ENCODE assay signal across 9 cellular contexts in the genomic region with DNA sequence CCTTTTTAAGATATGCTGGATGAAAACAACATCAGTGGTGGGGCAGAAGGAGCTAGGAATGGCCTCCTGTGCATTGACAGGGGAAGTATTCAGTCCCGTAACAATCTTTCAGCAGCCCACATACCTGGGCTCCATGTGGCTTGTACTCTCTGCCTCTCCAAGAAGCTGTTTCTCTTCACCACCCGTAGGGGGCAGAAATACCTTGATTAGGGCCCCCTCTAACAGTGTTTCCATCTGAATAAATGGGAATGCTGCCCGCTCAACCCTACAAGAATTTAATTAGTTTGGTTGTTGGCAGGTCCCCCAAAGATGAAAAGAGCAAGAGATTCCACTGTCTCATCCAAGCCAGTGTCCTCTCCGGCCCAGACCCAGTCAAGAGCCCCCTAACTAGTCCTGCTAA.
A peak's percentile ranks its signal among the peaks of the same experiment; 100 is the strongest.
DNase-seq lines count a peak whose midpoint lies in the region; ATAC-seq and FAIRE-seq lines count a peak whose summit lies in the region.
"Had no signal": no experiment of that assay in that cellular context is flagged by ENCODE, and none has a peak within 500 bp of the region (broad histone marks: within the 10 kb centered on the region; RNA-seq: fewer than 3 reads in every experiment).

No MANE protein-coding gene starts in this region.

- H3K36me3 Mint-ChIP-seq in activated CD8-positive, alpha-beta memory T cell treated with anti-CD3 and anti-CD28 coated beads, Interleukin-2, amount 10 ng/mL, durations not matched to agents 7 days and 5 days = peaks cover 14% of the 10 kb centered on the region
- H3K36me3 Mint-ChIP-seq: memory B cell had no signal

- H3K27ac Mint-ChIP-seq in activated CD8-positive, alpha-beta memory T cell treated with anti-CD3 and anti-CD28 coated beads, Interleukin-2, amount 10 ng/mL, durations not matched to agents 7 days and 5 days = no peak overlapping the region
- H3K27ac Mint-ChIP-seq in stimulated activated naive CD8-positive, alpha-beta T cell treated with anti-CD3 and anti-CD28 coated beads, Interleukin-15, amount 100 ng/mL, for 72 hours = no peak overlapping the region
- H3K27ac Mint-ChIP-seq: memory B cell had no signal

- H3K4me3 Mint-ChIP-seq in activated CD8-positive, alpha-beta memory T cell treated with anti-CD3 and anti-CD28 coated beads, Interleukin-2, amount 10 ng/mL, durations not matched to agents 7 days and 5 days = no peak overlapping the region
- no peak overlapping the region for H3K4me3 Mint-ChIP-seq in stimulated activated naive CD8-positive, alpha-beta T cell treated with anti-CD3 and anti-CD28 coated beads, Interleukin-15, amount 100 ng/mL, for 72 hours
- H3K4me3 Mint-ChIP-seq: memory B cell had no signal

- peaks cover 7% of the 10 kb centered on the region for H3K27me3 Mint-ChIP-seq in activated CD8-positive, alpha-beta memory T cell treated with anti-CD3 and anti-CD28 coated beads, Interleukin-2, amount 10 ng/mL, durations not matched to agents 7 days and 5 days
- peaks cover 14% of the 10 kb centered on the region for H3K27me3 Mint-ChIP-seq in stimulated activated naive CD8-positive, alpha-beta T cell treated with anti-CD3 and anti-CD28 coated beads, Interleukin-15, amount 100 ng/mL, for 72 hours

- no peak for FAIRE-seq in frontal cortex (lab: Jason Lieb, UNC)

- peaks cover 10% of the 10 kb centered on the region for H3K4me1 Mint-ChIP-seq in activated CD8-positive, alpha-beta memory T cell treated with anti-CD3 and anti-CD28 coated beads, Interleukin-2, amount 10 ng/mL, durations not matched to agents 7 days and 5 days
- peaks cover 5% of the 10 kb centered on the region for H3K4me1 Mint-ChIP-seq in stimulated activated naive CD8-positive, alpha-beta T cell treated with anti-CD3 and anti-CD28 coated beads, Interleukin-15, amount 100 ng/mL, for 72 hours

- H3K9me3 Mint-ChIP-seq in activated CD8-positive, alpha-beta memory T cell treated with anti-CD3 and anti-CD28 coated beads, Interleukin-2, amount 10 ng/mL, durations not matched to agents 7 days and 5 days (ENCODE audit: low read depth) = peaks cover 3% of the 10 kb centered on the region
- H3K9me3 Mint-ChIP-seq in stimulated activated naive CD8-positive, alpha-beta T cell treated with anti-CD3 and anti-CD28 coated beads, Interleukin-15, amount 100 ng/mL, for 72 hours = peaks cover 0 to 7% of the 10 kb centered on the region in 2 donors
- H3K9me3 Mint-ChIP-seq: memory B cell had no signal

- DNase-seq in activated CD8-positive, alpha-beta memory T cell treated with anti-CD3 and anti-CD28 coated beads, Interleukin-2, amount 10 ng/mL, durations not matched to agents 7 days and 5 days = no peak
- DNase-seq in activated CD8-positive, alpha-beta memory T cell treated with anti-CD3 and anti-CD28 coated beads, Interleukin-2, amount 50 U/mL, for 48 hours = no peak
- peak; percentile 5 for DNase-seq in NCI-H2029 treated with DMSO at 0.1 percent for 48 hours (lab: John Stamatoyannopoulos, UW)
- peak; percentile 19 to 29 for DNase-seq in dermis microvascular lymphatic vessel endothelial cell (ENCODE audit: low read depth in 2 of 2)
- DNase-seq in stimulated activated naive CD8-positive, alpha-beta T cell treated with anti-CD3 and anti-CD28 coated beads, Interleukin-15, amount 100 ng/mL, for 72 hours = no peak
- no peak for DNase-seq in frontal cortex (ENCODE audit: low spot score in 2 of 2)
- DNase-seq in activated CD4-positive, alpha-beta T cell treated with anti-CD3 and anti-CD28 coated beads, Interleukin-2, amount 50 U/mL, for 48 hours = no peak

- CTCF ChIA-PET in activated CD8-positive, alpha-beta memory T cell treated with anti-CD3 and anti-CD28 coated beads, Interleukin-2, amount 10 ng/mL, durations not matched to agents 7 days and 5 days (lab: Charles Lee) = interaction anchor here (0.6 to 2.2 kb wide), 12 partner anchors 10 to 277 kb away, joined by 3 to 13 read pairs (median 4); no protein-coding TSS in a partner anchor

- ATAC-seq in activated CD8-positive, alpha-beta memory T cell treated with anti-CD3 and anti-CD28 coated beads, Interleukin-2, amount 10 ng/mL, durations not matched to agents 7 days and 5 days = peak; percentile 54
- ATAC-seq in stimulated activated naive CD8-positive, alpha-beta T cell treated with anti-CD3 and anti-CD28 coated beads, Interleukin-15, amount 100 ng/mL, for 72 hours = peak; percentile 73
- ATAC-seq in HG03045 (IDR thresholded peaks at IDR 0.05; ENCODE audit: unreplicated experiment) = no peak

Comparison
In these comparisons a context has a peak if more than half of its experiments do, and no peak if none do; other contexts are left out.
1. DNase-seq: peak in NCI-H2029 treated with DMSO at 0.1 percent for 48 hours (single experiment) and dermis microvascular lymphatic vessel endothelial cell (2 of 2); none in activated CD8-positive, alpha-beta memory T cell treated with anti-CD3 and anti-CD28 coated beads, Interleukin-2, amount 10 ng/mL, durations not matched to agents 7 days and 5 days (single experiment), activated CD8-positive, alpha-beta memory T cell treated with anti-CD3 and anti-CD28 coated beads, Interleukin-2, amount 50 U/mL, for 48 hours (single experiment), stimulated activated naive CD8-positive, alpha-beta T cell treated with anti-CD3 and anti-CD28 coated beads, Interleukin-15, amount 100 ng/mL, for 72 hours (0 of 2), frontal cortex (0 of 2) and activated CD4-positive, alpha-beta T cell treated with anti-CD3 and anti-CD28 coated beads, Interleukin-2, amount 50 U/mL, for 48 hours (0 of 2).